20 cellular contexts compared by ENCODE assay signal in genomic region chr18:31154186-31154585, GRCh38.
"Had no signal": no experiment of that assay in that cellular context is flagged by ENCODE, and none has a peak within 500 bp of the region (broad histone marks: within the 10 kb centered on the region; RNA-seq: fewer than 3 reads in every experiment).

No MANE protein-coding gene starts in this region.

- H3K4me3 ChIP-seq: esophagus squamous epithelium, lung, prostate gland, spleen, tibial artery, upper lobe of left lung, uterus had no signal

- DNase-seq: cortex of kidney; effector memory CD4-positive, alpha-beta T cell; esophagus squamous epithelium; foreskin fibroblast; immature natural killer cell; kidney; left cardiac atrium; left ventricle myocardium superior; mesendoderm; naive B cell; nephron progenitor cell; spleen; stimulated activated CD4-positive, alpha-beta T cell treated with anti-CD3 and anti-CD28 coated beads, Interleukin-15, amount 100 ng/mL, for 24 hours; stimulated activated CD4-positive, alpha-beta T cell treated with anti-CD3 and anti-CD28 coated beads, Interleukin-1b, Interleukin-23, amount 100 ng/mL, for 48 hours; stimulated activated CD4-positive, alpha-beta T cell treated with anti-CD3 and anti-CD28 coated beads, Interleukin-4, amount 100 ng/mL, for 24 hours; tibial artery; upper lobe of left lung; uterus had no signal
